9 cellular contexts compared by ENCODE assay signal in genomic region chr3:138594935-138595259, GRCh38. TPM values are rescaled to one million over a fixed set of nuclear protein-coding genes. Genes with fewer than 3 reads are reported as not detected.
DNase-seq lines count a peak whose midpoint lies in the region; ATAC-seq and TF ChIP-seq lines count a peak whose summit lies in the region.
"Had no signal": no experiment of that assay in that cellular context is flagged by ENCODE, and none has a peak within 500 bp of the region (broad histone marks: within the 10 kb centered on the region; RNA-seq: fewer than 3 reads in every experiment).

No MANE protein-coding gene starts in this region.

- CTCF ChIA-PET in OCI-LY7 (lab: Charles Lee; ENCODE audit: unreplicated experiment) = interaction anchor here (0.8 to 2.8 kb wide), 4 partner anchors 318 to 328 kb away, joined by 3 to 37 read pairs (median 4); no protein-coding TSS in a partner anchor

- no peaks in the 10 kb centered on the region for H3K27me3 ChIP-seq in skeletal muscle tissue (ENCODE audit: control insufficient read depth in 3 of 3, insufficient read depth in 3 of 3, low read length in 3 of 3)
- H3K27me3 ChIP-seq: cardiac muscle cell had no signal

- POLR2A ChIA-PET in OCI-LY7 (lab: Charles Lee) = interaction anchor here (0.6 to 3.5 kb wide), 8 partner anchors 16 to 1873 kb away, joined by 3 to 18 read pairs (median 4); no protein-coding TSS in a partner anchor

- TF ChIP-seq CTCF in OCI-LY7 (conservative IDR thresholded peaks at IDR 0.05; ENCODE audit: low read length) = peak; percentile 31; the same call in 1 of the 2 replicates
- TF ChIP-seq CTCF in endothelial cell (IDR thresholded peaks at IDR 0.05; ENCODE audit: unreplicated experiment) = no peak
- TF ChIP-seq CTCF in GM13976 (IDR thresholded peaks at IDR 0.05; ENCODE audit: borderline replicate concordance, control extremely low read depth, extremely low read depth, insufficient read depth, missing control alignments) = no peak

- H3K9ac ChIP-seq in skeletal muscle tissue (ENCODE audit: low read depth in 1 of 3, low read length in 3 of 3) = no peak overlapping the region

- no peak overlapping the region for H3K27ac Mint-ChIP-seq in endothelial cell (ENCODE audit: unreplicated experiment)

- H3K9me2 ChIP-seq in OCI-LY7 (ENCODE audit: insufficient read depth, low read length) = no peaks in the 10 kb centered on the region

- H3K4me3 ChIP-seq in OCI-LY7 (ENCODE audit: low read depth, low read length, poor library complexity, severe bottlenecking) (peak overlapping the region; percentile 76), skeletal muscle tissue (ENCODE audit: low read length in 3 of 3) (peak overlapping the region in 1 of 3 donors; percentile 96)

- peaks cover 4% of the 10 kb centered on the region for H3K4me1 Mint-ChIP-seq in endothelial cell (ENCODE audit: unreplicated experiment)

- H3K4me1 ChIP-seq in OCI-LY7 (ENCODE audit: insufficient read depth, low read length, poor library complexity, severe bottlenecking) (peaks cover 21% of the 10 kb centered on the region), skeletal muscle tissue (ENCODE audit: control insufficient read depth in 3 of 3, insufficient read depth in 3 of 3, low read length in 3 of 3) (peaks cover 4 to 11% (median 5%) of the 10 kb centered on the region in 3 donors)

- H3K36me3 ChIP-seq in OCI-LY7 (ENCODE audit: insufficient read depth, low read length) (no peaks in the 10 kb centered on the region), skeletal muscle tissue (ENCODE audit: control insufficient read depth in 3 of 3, insufficient read depth in 3 of 3, low read length in 3 of 3) (no peaks in the 10 kb centered on the region)
- H3K36me3 ChIP-seq: cardiac muscle cell had no signal

- intact Hi-C loops in OCI-LY7 (cut with micrococcal nuclease; ENCODE audit: unreplicated experiment) = loop anchor here (1.0 to 10.0 kb wide), 6 partner anchors 92 to 530 kb away; partner anchors contain the start of genes DBR1 and PIK3CB

- no peak for DNase-seq in OCI-LY7 (ENCODE audit: low spot score)
- DNase-seq in endothelial cell (ENCODE audit: low spot score) = no peak
- DNase-seq in GM13976 (ENCODE audit: low spot score) = no peak
- DNase-seq in amygdala (lab: John Stamatoyannopoulos, UW) = no peak
- DNase-seq in NCI-H446 (lab: John Stamatoyannopoulos, UW) = no peak

- ATAC-seq in GM21423 (IDR thresholded peaks at IDR 0.05; ENCODE audit: unreplicated experiment) (peak; percentile 1), HG02642 (IDR thresholded peaks at IDR 0.05; ENCODE audit: poor library complexity, unreplicated experiment) (no peak)

- no TSS peak for BruUV-seq in OCI-LY7 (replicated peaks; lab: Mats Ljungman, UMichigan)

- H4K20me1 ChIP-seq in OCI-LY7 (ENCODE audit: insufficient read depth, low read length) = no peaks in the 10 kb centered on the region

- peak overlapping the region; percentile 96 for H3K4me3 Mint-ChIP-seq in endothelial cell (ENCODE audit: unreplicated experiment)

- no peaks in the 10 kb centered on the region for H3K27me3 Mint-ChIP-seq in endothelial cell (ENCODE audit: unreplicated experiment)

- H2AFZ ChIP-seq in OCI-LY7 (ENCODE audit: low read length) = peak overlapping the region; percentile 98

- H3K27ac ChIP-seq in OCI-LY7 (ENCODE audit: low read depth, low read length, poor library complexity, severe bottlenecking) (peak overlapping the region; percentile 83), skeletal muscle tissue (ENCODE audit: low read depth, low read length) (peak overlapping the region; percentile 83)

- in situ Hi-C loops in GM13976 (cut with MboI; ENCODE audit: low sequenced_read_pairs, unreplicated experiment) = loop anchor here (5.0 to 10.0 kb wide), 2 partner anchors 90 to 322 kb away; no protein-coding TSS in a partner anchor

- peak overlapping the region; percentile 99 for H3K4me2 ChIP-seq in OCI-LY7 (ENCODE audit: low read length)

- no peaks in the 10 kb centered on the region for H3K9me3 Mint-ChIP-seq in endothelial cell (ENCODE audit: unreplicated experiment)

- H3K36me3 Mint-ChIP-seq in endothelial cell (ENCODE audit: low read depth, unreplicated experiment) = no peaks in the 10 kb centered on the region

- no peaks in the 10 kb centered on the region for H3K79me2 ChIP-seq in OCI-LY7 (ENCODE audit: insufficient read depth, low read depth, low read length)

- H3K9me3 ChIP-seq in OCI-LY7 (ENCODE audit: low read length) (peaks cover 3% of the 10 kb centered on the region; the same call in 1 of the 2 replicates), skeletal muscle tissue (ENCODE audit: control insufficient read depth in 3 of 3, low read length in 3 of 3) (no peaks in the 10 kb centered on the region)

RNA-seq across cellular contexts. Expression of gene CEP70, which starts 0.8 kb away (rescaled TPM):
- 29.2 and 34.2 TPM in 2 replicates for total RNA-seq in OCI-LY7 (2014; rRNA removed; shearing (Covaris generic))
- 32.3 and 37.3 TPM in 2 replicates for total RNA-seq in OCI-LY7 (2022)
- 12.3 TPM for total RNA-seq in endothelial cell (ENCODE audit: unreplicated experiment)
- 64.7 TPM for total RNA-seq in skeletal muscle tissue

RNA-seq across cellular contexts. Expression of gene FAIM, which starts 13.7 kb away (rescaled TPM):
- not detected in 2 replicates for total RNA-seq in OCI-LY7 (2014; rRNA removed; shearing (Covaris generic))
- 2.0 and 3.1 TPM in 2 replicates for total RNA-seq in OCI-LY7 (2022)
- 5.5 TPM for total RNA-seq in endothelial cell (ENCODE audit: unreplicated experiment)
- 12.5 TPM for total RNA-seq in skeletal muscle tissue
